ENCODE assay signal across 12 cellular contexts in the genomic region with DNA sequence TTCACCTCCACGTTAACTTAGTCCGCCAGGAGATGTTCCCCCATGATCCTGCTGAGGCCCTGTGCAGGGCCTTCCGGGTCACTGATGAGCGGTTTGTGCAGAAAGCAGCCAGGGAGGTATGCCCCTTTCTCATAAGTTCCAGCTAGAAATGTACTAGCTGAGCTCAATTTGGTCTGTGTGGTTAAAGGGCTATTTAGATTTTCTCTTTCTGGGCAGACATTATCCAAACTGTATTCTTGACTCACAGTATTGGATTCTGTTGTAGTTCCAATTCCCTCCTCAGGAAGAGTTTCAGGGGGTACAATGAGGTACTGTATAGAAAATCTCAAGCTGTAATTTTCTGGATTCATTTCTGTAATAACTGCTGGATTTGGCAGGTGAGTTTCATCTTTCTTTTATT.
"Had no signal": no experiment of that assay in that cellular context is flagged by ENCODE, and none has a peak within 500 bp of the region (broad histone marks: within the 10 kb centered on the region; RNA-seq: fewer than 3 reads in every experiment).

No MANE protein-coding gene starts in this region.

- ATAC-seq: activated naive CD4-positive, alpha-beta T cell treated with anti-CD3 and anti-CD28 coated beads, Interleukin-2, amount 50 U/mL, for 72 hours; psoas muscle; right cardiac atrium had no signal

- DNase-seq: activated CD4-positive, alpha-beta T cell treated with anti-CD3 and anti-CD28 coated beads for 1 hour; activated gamma-delta T cell treated with Interleukin-2 at 50 U/mL for 16 hours; activated T-cell treated with anti-CD3 and anti-CD28 coated beads for 4 hours; adrenal gland; head of caudate nucleus; left lung; psoas muscle; right cardiac atrium; stimulated activated CD4-positive, alpha-beta T cell treated with anti-CD3 and anti-CD28 coated beads, Interleukin-2, amount 100 ng/mL, for 48 hours; transverse colon; WERI-Rb-1 had no signal
